In the genomic region with DNA sequence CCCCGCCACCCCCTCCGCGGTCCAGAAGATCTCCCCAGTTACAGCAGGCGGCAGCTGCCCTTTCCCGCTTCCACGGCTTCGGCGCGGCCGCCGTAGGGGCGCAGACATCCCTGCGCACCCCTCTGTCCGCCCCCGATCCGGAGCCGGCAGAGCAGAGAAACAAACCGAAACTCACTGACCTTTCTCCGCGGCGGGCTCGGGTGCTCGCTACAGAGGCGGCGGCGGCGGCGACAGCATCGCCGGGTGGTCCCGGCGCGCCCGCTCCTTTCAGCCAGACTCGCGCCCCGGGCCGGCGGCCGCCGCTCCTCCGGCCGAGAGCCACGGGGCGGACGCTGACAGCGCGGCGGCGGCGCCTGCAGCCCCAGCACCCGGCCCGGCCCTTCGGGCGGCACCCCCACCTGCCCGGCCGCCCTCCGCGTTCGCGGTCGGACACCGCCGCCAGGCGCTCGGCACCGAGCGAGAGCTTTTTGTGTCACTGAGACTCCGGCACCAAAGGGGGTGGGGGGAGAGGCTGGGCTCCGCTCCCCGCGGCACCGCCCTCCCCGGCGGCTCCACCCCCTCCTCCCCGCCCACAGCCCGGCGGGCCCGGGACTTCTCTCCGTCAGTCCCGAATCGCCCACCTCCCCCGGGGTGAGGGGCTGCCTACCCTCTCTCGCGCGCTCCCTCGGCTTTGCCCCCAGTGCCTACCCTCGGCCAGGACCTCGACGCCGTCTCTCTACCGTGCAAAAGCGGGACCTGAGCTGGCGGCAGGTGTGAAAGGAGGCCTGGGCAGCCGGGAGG, we compare ENCODE assay signal across 8 cellular contexts. TPM values are rescaled to one million over a fixed set of nuclear protein-coding genes. Genes with fewer than 3 reads are reported as not detected.
DNase-seq lines count a peak whose midpoint lies in the region; ATAC-seq and TF ChIP-seq lines count a peak whose summit lies in the region.

No MANE protein-coding gene starts in this region.

- BruUV-seq in Caco-2 (replicated peaks; lab: Mats Ljungman, UMichigan), result no TSS peak

- no peaks in the 10 kb centered on the region for H3K36me3 ChIP-seq in Caco-2 (ENCODE audit: control insufficient read depth, insufficient read depth, low read length)
- no peaks in the 10 kb centered on the region for H3K36me3 ChIP-seq in HUES48 (ENCODE audit: control insufficient read depth, insufficient read depth, low read length)
- peaks cover 10% of the 10 kb centered on the region for H3K36me3 ChIP-seq in SJCRH30
- no peaks in the 10 kb centered on the region for H3K36me3 ChIP-seq in thymus (ENCODE audit: control insufficient read depth, insufficient read depth)

- TF ChIP-seq CTCF in Caco-2 (IDR thresholded peaks at IDR 0.05; ENCODE audit: insufficient read depth in 1 of 2, low read depth in 1 of 2, low read length in 1 of 2, severe bottlenecking in 1 of 2, unreplicated experiment in 1 of 2), result peak in 1 of 2 experiments; percentile 10
- peak; percentile 48 for TF ChIP-seq CTCF in osteocyte (IDR thresholded peaks at IDR 0.05)

- H3K36me3 Mint-ChIP-seq in Caco-2 (ENCODE audit: insufficient read depth, unreplicated experiment) (no peaks in the 10 kb centered on the region), osteocyte (ENCODE audit: unreplicated experiment) (peaks cover 17% of the 10 kb centered on the region)
- no peaks in the 10 kb centered on the region for H3K36me3 Mint-ChIP-seq in activated naive CD4-positive, alpha-beta T cell treated with anti-CD3 and anti-CD28 coated beads, Interleukin-2, amount 50 U/mL, for 72 hours

- no peaks in the 10 kb centered on the region for H3K9me3 ChIP-seq in Caco-2
- no peaks in the 10 kb centered on the region for H3K9me3 ChIP-seq in HUES48 (ENCODE audit: control insufficient read depth, insufficient read depth, low read length)
- no peaks in the 10 kb centered on the region for H3K9me3 ChIP-seq in SJCRH30 (replicated peaks)
- H3K9me3 ChIP-seq in thymus (ENCODE audit: control insufficient read depth), result no peaks in the 10 kb centered on the region

- H3K27me3 ChIP-seq in Caco-2 (replicated peaks; ENCODE audit: control insufficient read depth, insufficient read depth, low read length) (no peaks in the 10 kb centered on the region), HUES48 (ENCODE audit: control insufficient read depth, insufficient read depth, low read length) (peaks cover 45% of the 10 kb centered on the region), SJCRH30 (no peaks in the 10 kb centered on the region), thymus (ENCODE audit: control insufficient read depth, insufficient read depth) (peaks cover 37% of the 10 kb centered on the region)

- H3K4me3 ChIP-seq in Caco-2 (ENCODE audit: low read depth, low read length) (peak overlapping the region; percentile 58), HUES48 (ENCODE audit: low read depth, low read length) (peak overlapping the region; percentile 83), SJCRH30 (peak overlapping the region; percentile 92), thymus (ENCODE audit: low read length) (peak overlapping the region; percentile 76)

- H3K9me3 Mint-ChIP-seq in Caco-2 (ENCODE audit: unreplicated experiment) (no peaks in the 10 kb centered on the region), osteocyte (ENCODE audit: unreplicated experiment) (no peaks in the 10 kb centered on the region)
- H3K9me3 Mint-ChIP-seq in activated naive CD4-positive, alpha-beta T cell treated with anti-CD3 and anti-CD28 coated beads, Interleukin-2, amount 50 U/mL, for 72 hours, result no peaks in the 10 kb centered on the region

- H3K27ac Mint-ChIP-seq in Caco-2 (ENCODE audit: unreplicated experiment) (no peak overlapping the region), osteocyte (ENCODE audit: unreplicated experiment) (peak overlapping the region; percentile 69)
- H3K27ac Mint-ChIP-seq in activated naive CD4-positive, alpha-beta T cell treated with anti-CD3 and anti-CD28 coated beads, Interleukin-2, amount 50 U/mL, for 72 hours, result no peak overlapping the region

- H3K4me3 Mint-ChIP-seq in Caco-2 (ENCODE audit: unreplicated experiment) (peak overlapping the region; percentile 75), osteocyte (ENCODE audit: unreplicated experiment) (peak overlapping the region; percentile 96)

- H3K27ac ChIP-seq in HUES48 (ENCODE audit: low read depth, low read length), result no peak overlapping the region
- H3K27ac ChIP-seq in SJCRH30, result peak overlapping the region; percentile 74
- no peak overlapping the region for H3K27ac ChIP-seq in thymus (ENCODE audit: low read depth)

- intact Hi-C loops in Caco-2 (cut with micrococcal nuclease; ENCODE audit: unreplicated experiment), result loop anchor here (1.0 to 5.0 kb wide), 3 partner anchors 182 to 311 kb away; no protein-coding TSS in a partner anchor
- intact Hi-C loops in Right ventricle myocardium superior (cut with DNase I), result loop anchor here (5.0 to 10.0 kb wide), 3 partner anchors 149 to 309 kb away; no protein-coding TSS in a partner anchor

- H3K4me1 Mint-ChIP-seq in Caco-2 (ENCODE audit: low read depth, unreplicated experiment) (no peaks in the 10 kb centered on the region), osteocyte (ENCODE audit: unreplicated experiment) (peaks cover 51% of the 10 kb centered on the region)

- no peaks in the 10 kb centered on the region for H3K4me1 ChIP-seq in Caco-2
- peaks cover 17% of the 10 kb centered on the region for H3K4me1 ChIP-seq in HUES48 (ENCODE audit: control insufficient read depth, insufficient read depth, low read length)
- peaks cover 10% of the 10 kb centered on the region; the same call in 1 of the 2 replicates for H3K4me1 ChIP-seq in SJCRH30
- H3K4me1 ChIP-seq in thymus (ENCODE audit: control insufficient read depth, insufficient read depth, low read length), result peaks cover 7% of the 10 kb centered on the region

- CTCF ChIA-PET in Caco-2 (lab: Charles Lee), result no interaction called here

- POLR2A ChIA-PET in Caco-2 (lab: Charles Lee), result interaction anchor here (0.7 kb wide), 1 partner anchor 502 kb away, joined by 3 read pairs; no protein-coding TSS in a partner anchor

- peak; percentile 50 to 68 for DNase-seq in Caco-2
- peak; percentile 72 to 73 for DNase-seq in SJCRH30
- peak; percentile 62 to 69 for DNase-seq in activated naive CD4-positive, alpha-beta T cell treated with anti-CD3 and anti-CD28 coated beads, Interleukin-2, amount 50 U/mL, for 72 hours (ENCODE audit: low spot score in 2 of 2)
- peak; percentile 88 for DNase-seq in Right ventricle myocardium superior
- peak; percentile 91 for DNase-seq in osteocyte (ENCODE audit: extremely low spot score, unreplicated experiment)

- no peaks in the 10 kb centered on the region for H3K27me3 Mint-ChIP-seq in Caco-2 (ENCODE audit: insufficient read depth, unreplicated experiment)
- no peaks in the 10 kb centered on the region for H3K27me3 Mint-ChIP-seq in osteocyte (ENCODE audit: unreplicated experiment)

- peak; percentile 74 for ATAC-seq in GM21381 (IDR thresholded peaks at IDR 0.05; ENCODE audit: unreplicated experiment)
- peak; percentile 88 to 94 for ATAC-seq in activated naive CD4-positive, alpha-beta T cell treated with anti-CD3 and anti-CD28 coated beads, Interleukin-2, amount 50 U/mL, for 72 hours
- peak; percentile 94 for ATAC-seq in Right ventricle myocardium superior (ENCODE audit: poor library complexity)

- H3K9ac ChIP-seq in HUES48 (ENCODE audit: low read depth, low read length), result no peak overlapping the region

- WGBS in thymus, result under 1% methylated on average over 95 of the region's 95 CpGs

RNA-seq across cellular contexts. Expression of a gene that starts 1.4 kb away (rescaled TPM):
- total RNA-seq in Caco-2 (2022), result 2.1 and 2.4 TPM in 2 replicates
- 20.8 and 22.9 TPM in 2 replicates for total RNA-seq in SJCRH30 (2014; rRNA removed; shearing (Covaris generic))
- under 1 TPM; 0.10 to 0.59 TPM for total RNA-seq in activated naive CD4-positive, alpha-beta T cell treated with anti-CD3 and anti-CD28 coated beads, Interleukin-2, amount 50 U/mL, for 72 hours
- total RNA-seq in Right ventricle myocardium superior, result 11.4 TPM
- 70.0 and 76.4 TPM in 2 replicates for total RNA-seq in osteocyte
- polyA plus RNA-seq in thymus, result 1.0 TPM
